ENCODE assay signal across 7 cellular contexts in genomic region chr11:19635332-19635731, GRCh38.
"Had no signal": no experiment of that assay in that cellular context is flagged by ENCODE, and none has a peak within 500 bp of the region (broad histone marks: within the 10 kb centered on the region; RNA-seq: fewer than 3 reads in every experiment).

No MANE protein-coding gene starts in this region.

- H3K4me3 ChIP-seq: GM23248, HAP-1 had no signal

- DNase-seq: GM23248, GOT3, H7, KG1 had no signal

- H3K9me3 ChIP-seq: HAP-1 had no signal

- H2AFZ ChIP-seq: GM23248 had no signal

- FAIRE-seq: HTR-8/SVneo had no signal

- H3K36me3 ChIP-seq: HAP-1 had no signal

- H3K9ac ChIP-seq: GM23248 had no signal

- H3K27ac ChIP-seq: GM23248 had no signal

- ATAC-seq: HCT116 had no signal

- H3K4me1 ChIP-seq: HAP-1 had no signal
